In genomic region chr13:47705185-47705584, GRCh38 we compare ENCODE assay signal across 13 cellular contexts.
DNase-seq lines count a peak whose midpoint lies in the region; ATAC-seq and TF ChIP-seq lines count a peak whose summit lies in the region.
"Had no signal": no experiment of that assay in that cellular context is flagged by ENCODE, and none has a peak within 500 bp of the region (broad histone marks: within the 10 kb centered on the region; RNA-seq: fewer than 3 reads in every experiment).

No MANE protein-coding gene starts in this region.

- H2AFZ ChIP-seq in KMS-11 (ENCODE audit: low read depth) (no peak overlapping the region), fibroblast of lung (ENCODE audit: low read length) (no peak overlapping the region)

- TF ChIP-seq CTCF in KMS-11 (conservative IDR thresholded peaks at IDR 0.05; ENCODE audit: low read depth, low read length) (no peak), fibroblast of lung (conservative IDR thresholded peaks at IDR 0.05 in 1 of 2, IDR thresholded peaks at IDR 0.05 in 1 of 2; ENCODE audit: low read depth in 1 of 2, low read length in 2 of 2) (no peak), lower lobe of right lung (IDR thresholded peaks at IDR 0.05) (no peak)

- no peak overlapping the region for H3K4me3 ChIP-seq in KMS-11 (IDR thresholded peaks at IDR 0.05; ENCODE audit: insufficient read depth, low read depth, low read length)
- no peak overlapping the region for H3K4me3 ChIP-seq in fibroblast of lung (replicated peaks in 1 of 4; ENCODE audit: control extremely low read depth in 1 of 4, insufficient read depth in 1 of 4, low read depth in 3 of 4, low read length in 4 of 4)
- no peak overlapping the region for H3K4me3 ChIP-seq in lower lobe of right lung

- H3K4me2 ChIP-seq in KMS-11 (peak overlapping the region; percentile 36), fibroblast of lung (ENCODE audit: extremely low read depth, insufficient read depth, low read length) (no peak overlapping the region)

- peaks cover 11% of the 10 kb centered on the region for H3K27me3 Mint-ChIP-seq in activated T-cell treated with anti-CD3 and anti-CD28 coated beads, Interleukin-2, amount 50 U/mL, for 24 hours
- no peaks in the 10 kb centered on the region for H3K27me3 Mint-ChIP-seq in activated CD4-positive, alpha-beta T cell treated with anti-CD3 and anti-CD28 coated beads, Interleukin-2, amount 10 ng/mL, durations not matched to agents 24 days and 14 days
- H3K27me3 Mint-ChIP-seq: CD4-positive, alpha-beta memory T cell had no signal

- H3K79me2 ChIP-seq in KMS-11 (ENCODE audit: insufficient read depth, low read depth) (no peaks in the 10 kb centered on the region), fibroblast of lung (ENCODE audit: control insufficient read depth, insufficient read depth, low read length) (no peaks in the 10 kb centered on the region)

- H3K36me3 ChIP-seq in KMS-11 (ENCODE audit: insufficient read depth) (no peaks in the 10 kb centered on the region), fibroblast of lung (ENCODE audit: control insufficient read depth, insufficient read depth, low read length) (no peaks in the 10 kb centered on the region), lower lobe of right lung (no peaks in the 10 kb centered on the region)

- H3K4me3 Mint-ChIP-seq in activated T-cell treated with anti-CD3 and anti-CD28 coated beads, Interleukin-2, amount 50 U/mL, for 24 hours = no peak overlapping the region
- no peak overlapping the region for H3K4me3 Mint-ChIP-seq in activated CD4-positive, alpha-beta T cell treated with anti-CD3 and anti-CD28 coated beads, Interleukin-2, amount 10 ng/mL, durations not matched to agents 24 days and 14 days
- H3K4me3 Mint-ChIP-seq: CD4-positive, alpha-beta memory T cell; H9 had no signal

- H3K9me3 ChIP-seq in fibroblast of lung (ENCODE audit: control insufficient read depth, insufficient read depth, low read depth, low read length) (no peaks in the 10 kb centered on the region), lower lobe of right lung (no peaks in the 10 kb centered on the region)

- H3K27ac ChIP-seq in KMS-11 (0 out of 2 replicates have a peak overlapping the region, but pooled peaks have one; percentile 2), fibroblast of lung (ENCODE audit: insufficient read depth, low read length) (no peak overlapping the region), lower lobe of right lung (no peak overlapping the region)
- H3K27ac ChIP-seq: C4-2B had no signal

- H3K27ac Mint-ChIP-seq in activated T-cell treated with anti-CD3 and anti-CD28 coated beads, Interleukin-2, amount 50 U/mL, for 24 hours = no peak overlapping the region
- H3K27ac Mint-ChIP-seq in activated CD4-positive, alpha-beta T cell treated with anti-CD3 and anti-CD28 coated beads, Interleukin-2, amount 10 ng/mL, durations not matched to agents 24 days and 14 days = no peak overlapping the region
- H3K27ac Mint-ChIP-seq: CD4-positive, alpha-beta memory T cell; H9 had no signal

- H4K20me1 ChIP-seq in KMS-11 (ENCODE audit: insufficient read depth) (no peaks in the 10 kb centered on the region), fibroblast of lung (ENCODE audit: control insufficient read depth, extremely low read depth, insufficient read depth, low read length) (no peaks in the 10 kb centered on the region)

- intact Hi-C loops in lower lobe of right lung (cut with DNase I) = no loop called here
- intact Hi-C loops in activated CD4-positive, alpha-beta T cell treated with anti-CD3 and anti-CD28 coated beads, Interleukin-2, amount 10 ng/mL, durations not matched to agents 24 days and 14 days (cut with micrococcal nuclease) = no loop called here

- DNase-seq in RPMI8226 = peak; percentile 24
- DNase-seq in fibroblast of lung (ENCODE audit: low read depth in 2 of 2) = peak; percentile 11 to 16
- no peak for DNase-seq in activated T-cell treated with anti-CD3 and anti-CD28 coated beads, Interleukin-2, amount 50 U/mL, for 24 hours
- no peak for DNase-seq in lower lobe of right lung
- no peak for DNase-seq in activated CD4-positive, alpha-beta T cell treated with anti-CD3 and anti-CD28 coated beads, Interleukin-2, amount 10 ng/mL, durations not matched to agents 24 days and 14 days
- DNase-seq: AML-193; Calu3; CD4-positive, alpha-beta memory T cell; DMS79 treated with DMSO at 0.1 percent for 48 hours; GF-D8; H9 had no signal

- no peaks in the 10 kb centered on the region for H3K9me3 Mint-ChIP-seq in activated T-cell treated with anti-CD3 and anti-CD28 coated beads, Interleukin-2, amount 50 U/mL, for 24 hours
- H3K9me3 Mint-ChIP-seq in activated CD4-positive, alpha-beta T cell treated with anti-CD3 and anti-CD28 coated beads, Interleukin-2, amount 10 ng/mL, durations not matched to agents 24 days and 14 days = no peaks in the 10 kb centered on the region

- peaks cover 5% of the 10 kb centered on the region for H3K4me1 Mint-ChIP-seq in activated T-cell treated with anti-CD3 and anti-CD28 coated beads, Interleukin-2, amount 50 U/mL, for 24 hours (ENCODE audit: low read depth)
- peaks cover 2% of the 10 kb centered on the region for H3K4me1 Mint-ChIP-seq in activated CD4-positive, alpha-beta T cell treated with anti-CD3 and anti-CD28 coated beads, Interleukin-2, amount 10 ng/mL, durations not matched to agents 24 days and 14 days
- H3K4me1 Mint-ChIP-seq: CD4-positive, alpha-beta memory T cell; H9 had no signal

- no peaks in the 10 kb centered on the region for H3K36me3 Mint-ChIP-seq in activated T-cell treated with anti-CD3 and anti-CD28 coated beads, Interleukin-2, amount 50 U/mL, for 24 hours (ENCODE audit: low read depth)
- no peaks in the 10 kb centered on the region for H3K36me3 Mint-ChIP-seq in activated CD4-positive, alpha-beta T cell treated with anti-CD3 and anti-CD28 coated beads, Interleukin-2, amount 10 ng/mL, durations not matched to agents 24 days and 14 days (ENCODE audit: low read depth)
- H3K36me3 Mint-ChIP-seq: CD4-positive, alpha-beta memory T cell had no signal

- no peaks in the 10 kb centered on the region for H3K27me3 ChIP-seq in KMS-11 (ENCODE audit: insufficient read depth, low read depth)
- peaks cover 2% of the 10 kb centered on the region for H3K27me3 ChIP-seq in fibroblast of lung (ENCODE audit: control insufficient read depth, insufficient read depth, low read length)
- no peaks in the 10 kb centered on the region for H3K27me3 ChIP-seq in lower lobe of right lung (ENCODE audit: low read depth)

- ATAC-seq in lower lobe of right lung = no peak

- H3K4me1 ChIP-seq in KMS-11 (ENCODE audit: low read depth, poor library complexity, severe bottlenecking) (peaks cover 22% of the 10 kb centered on the region), fibroblast of lung (ENCODE audit: control insufficient read depth, extremely low read depth, insufficient read depth, low read length) (no peaks in the 10 kb centered on the region), lower lobe of right lung (no peaks in the 10 kb centered on the region)

- H3K9ac ChIP-seq in KMS-11 = no peak overlapping the region
- H3K9ac ChIP-seq in fibroblast of lung (ENCODE audit: insufficient read depth, low read length) = no peak overlapping the region

Comparison
In these comparisons a context has a peak if more than half of its experiments do, and no peak if none do; other contexts are left out.
1. DNase-seq: peak in RPMI8226 (single experiment) and fibroblast of lung (2 of 2); none in activated T-cell treated with anti-CD3 and anti-CD28 coated beads, Interleukin-2, amount 50 U/mL, for 24 hours (single experiment), lower lobe of right lung (single experiment) and activated CD4-positive, alpha-beta T cell treated with anti-CD3 and anti-CD28 coated beads, Interleukin-2, amount 10 ng/mL, durations not matched to agents 24 days and 14 days (single experiment).